ENCODE assay signal across 1 cellular context in genomic region chr10:43648392-43649148, GRCh38.
TF ChIP-seq lines count a peak whose summit lies in the region.

TSS of gene ZNF32 (minus strand) at chr10:43648881. CDS start at chr10:43646133, 2,748 bp downstream.

TF ChIP-seq in GM12878, 131 proteins besides CTCF, POLR2A, EP300 and RAD21 (continued from another document):
- TF ChIP-seq HSF1 (IDR thresholded peaks at IDR 0.05; ENCODE audit: low read depth, low read length) = no peak
- TF ChIP-seq ZNF207 (IDR thresholded peaks at IDR 0.05; ENCODE audit: borderline replicate concordance) = 0 out of 2 replicates have a peak, but pooled peaks have one; percentile 68
- peak; percentile 16; the same call in 1 of the 2 replicates for TF ChIP-seq ZNF24 (IDR thresholded peaks at IDR 0.05)
- peak; percentile 21; the same call in 1 of the 2 replicates for TF ChIP-seq RUNX3 (IDR thresholded peaks at IDR 0.05; ENCODE audit: low read length)
- TF ChIP-seq NR2C2 (IDR thresholded peaks at IDR 0.05; ENCODE audit: borderline replicate concordance, control insufficient read depth, insufficient read length, low read depth) = no peak
- peak; percentile 95 for TF ChIP-seq HCFC1 (IDR thresholded peaks at IDR 0.05; ENCODE audit: low read length)
